Comparison of ENCODE assay signal across 9 cellular contexts in genomic region chr10:98383869-98384268, GRCh38.
"Had no signal": no experiment of that assay in that cellular context is flagged by ENCODE, and none has a peak within 500 bp of the region (broad histone marks: within the 10 kb centered on the region; RNA-seq: fewer than 3 reads in every experiment).

No MANE protein-coding gene starts in this region.

- H3K9me3 ChIP-seq: gastroesophageal sphincter, thyroid gland had no signal

- DNase-seq: cortex of kidney; effector memory CD4-positive, alpha-beta T cell; glutamatergic neuron; midbrain; stimulated activated CD4-positive, alpha-beta T cell treated with anti-CD3 and anti-CD28 coated beads, Interleukin-12 subunit alpha, Interleukin-12 subunit beta, amount 100 ng/mL, for 4 hours; stimulated activated naive CD4-positive, alpha-beta T cell treated with Interleukin-2 at 50 U/mL for 16 hours; thyroid gland had no signal

- H3K4me3 ChIP-seq: gastroesophageal sphincter, skin epidermis, thyroid gland had no signal

- H3K27ac ChIP-seq: gastroesophageal sphincter, skin epidermis, thyroid gland had no signal

- H3K27me3 ChIP-seq: gastroesophageal sphincter, thyroid gland had no signal

- H3K4me1 ChIP-seq: gastroesophageal sphincter, thyroid gland had no signal
